10 cellular contexts compared by ENCODE assay signal in the genomic region with DNA sequence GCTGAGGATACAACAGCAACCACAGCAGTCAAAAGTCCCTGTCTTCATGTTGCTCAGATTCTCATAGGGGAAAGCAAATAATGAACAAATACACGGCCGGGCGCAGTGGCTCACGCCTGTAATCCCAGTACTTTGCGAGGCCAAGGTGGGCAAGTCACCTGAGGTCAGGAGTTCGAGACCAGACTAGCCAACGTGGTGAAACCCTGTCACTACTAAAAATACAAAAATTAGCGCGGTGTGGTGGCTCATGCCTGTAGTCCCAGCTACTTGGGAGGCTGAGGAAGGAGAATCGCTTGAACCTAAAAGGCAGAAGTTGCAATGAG. TPM values are rescaled to one million over a fixed set of nuclear protein-coding genes. Genes with fewer than 3 reads are reported as not detected.
DNase-seq lines count a peak whose midpoint lies in the region; ATAC-seq and TF ChIP-seq lines count a peak whose summit lies in the region.
"Not testable (repeated sequence)": the region's sequence is repeated elsewhere in the genome, so short reads cannot be mapped to it uniquely, and the experiment has no call there.
"Had no signal": no experiment of that assay in that cellular context is flagged by ENCODE, and none has a peak within 500 bp of the region (broad histone marks: within the 10 kb centered on the region; RNA-seq: fewer than 3 reads in every experiment).

No MANE protein-coding gene starts in this region.

- intact Hi-C loops in OCI-LY7 (cut with micrococcal nuclease; ENCODE audit: unreplicated experiment); mammary epithelial cell (cut with micrococcal nuclease); heart left ventricle (cut with DNase I): not testable (repeated sequence)
- intact Hi-C loops in naive thymus-derived CD4-positive, alpha-beta T cell (cut with micrococcal nuclease): loop anchor here (2.0 kb wide), 3 partner anchors 21 to 35 kb away; partner anchors contain the start of genes RSRP1 (in 1 of the 2) and SYF2 (in 1 of the 2)

- not testable (repeated sequence) for TF ChIP-seq POLR2A in heart left ventricle (IDR thresholded peaks at IDR 0.05)

- H3K4me3 ChIP-seq in GM12875 (ENCODE audit: low read depth, low read length) (peak overlapping the region; percentile 45), OCI-LY7 (ENCODE audit: low read depth, low read length, poor library complexity, severe bottlenecking) (peak overlapping the region; percentile 65), heart left ventricle (peak overlapping the region in 8 of 12 donors; percentile 45 to 85 (median 60)), smooth muscle cell (peak overlapping the region; percentile 51)
- H3K4me3 ChIP-seq in mammary epithelial cell (replicated peaks in 1 of 3; ENCODE audit: insufficient read depth in 1 of 3, low read depth in 2 of 3, low read length in 3 of 3): not testable (repeated sequence)
- H3K4me3 ChIP-seq in naive thymus-derived CD4-positive, alpha-beta T cell (ENCODE audit: low read length): peak overlapping the region; percentile 51

- CTCF ChIA-PET in OCI-LY7 (lab: Charles Lee; ENCODE audit: unreplicated experiment); activated CD8-positive, alpha-beta T cell treated with anti-CD3 and anti-CD28 coated beads, Interleukin-2, amount 10 ng/mL, durations not matched to agents 7 days and 5 days (lab: Charles Lee); mammary epithelial cell (lab: Charles Lee; ENCODE audit: low non-redundant PET); naive thymus-derived CD4-positive, alpha-beta T cell (lab: Charles Lee): not testable (repeated sequence)

- not testable (repeated sequence) for TF ChIP-seq CTCF in GM12875 (IDR thresholded peaks at IDR 0.05; ENCODE audit: borderline replicate concordance, insufficient read depth, low read depth, low read length); OCI-LY7 (conservative IDR thresholded peaks at IDR 0.05; ENCODE audit: low read length); mammary epithelial cell (conservative IDR thresholded peaks at IDR 0.05 in 1 of 2, IDR thresholded peaks at IDR 0.05 in 1 of 2; ENCODE audit: extremely low read depth in 1 of 2, insufficient read depth in 1 of 2, low read depth in 1 of 2, low read length in 2 of 2); heart left ventricle (IDR thresholded peaks at IDR 0.05); smooth muscle cell (IDR thresholded peaks at IDR 0.05; ENCODE audit: borderline replicate concordance, insufficient read depth, poor library complexity, severe bottlenecking)

- not testable (repeated sequence) for H3K36me3 Mint-ChIP-seq in activated CD8-positive, alpha-beta T cell treated with anti-CD3 and anti-CD28 coated beads, Interleukin-2, amount 10 ng/mL, durations not matched to agents 7 days and 5 days (ENCODE audit: low read depth); naive thymus-derived CD4-positive, alpha-beta T cell

- not testable (repeated sequence) for ATAC-seq in activated CD8-positive, alpha-beta T cell treated with anti-CD3 and anti-CD28 coated beads, Interleukin-2, amount 10 ng/mL, durations not matched to agents 7 days and 5 days; heart left ventricle; naive thymus-derived CD4-positive, alpha-beta T cell

- not testable (repeated sequence) for H3K9me3 Mint-ChIP-seq in activated CD8-positive, alpha-beta T cell treated with anti-CD3 and anti-CD28 coated beads, Interleukin-2, amount 10 ng/mL, durations not matched to agents 7 days and 5 days (ENCODE audit: insufficient read depth); naive thymus-derived CD4-positive, alpha-beta T cell

- H3K9ac ChIP-seq in mammary epithelial cell (ENCODE audit: insufficient read depth, low read length); smooth muscle cell (ENCODE audit: low read depth): not testable (repeated sequence)

- peak overlapping the region; percentile 58 for H3K27ac ChIP-seq in OCI-LY7 (ENCODE audit: low read depth, low read length, poor library complexity, severe bottlenecking)
- not testable (repeated sequence) for H3K27ac ChIP-seq in mammary epithelial cell (ENCODE audit: insufficient read depth, low read depth, low read length); naive thymus-derived CD4-positive, alpha-beta T cell (ENCODE audit: low read depth, low read length); smooth muscle cell (ENCODE audit: low read depth)
- H3K27ac ChIP-seq in heart left ventricle: peak overlapping the region in 6 of 12 donors; percentile 70 to 88 (median 82)

- H3K27me3 ChIP-seq in mammary epithelial cell (ENCODE audit: insufficient read depth, low read length); heart left ventricle; naive thymus-derived CD4-positive, alpha-beta T cell (ENCODE audit: control insufficient read depth in 2 of 2, insufficient read depth in 2 of 2, low read length in 2 of 2); smooth muscle cell (ENCODE audit: low read depth): not testable (repeated sequence)

- in situ Hi-C loops in mammary epithelial cell (cut with MboI; ENCODE audit: low sequenced_read_pairs in 2 of 2): not testable (repeated sequence)

- H3K36me3 ChIP-seq in OCI-LY7 (ENCODE audit: insufficient read depth, low read length); mammary epithelial cell (ENCODE audit: insufficient read depth, low read length); heart left ventricle; naive thymus-derived CD4-positive, alpha-beta T cell (ENCODE audit: control insufficient read depth in 2 of 3, insufficient read depth in 3 of 3, low read length in 3 of 3); smooth muscle cell (ENCODE audit: low read depth): not testable (repeated sequence)

- WGBS in mammary epithelial cell (ENCODE audit: low coverage, missing lambda C conversion rate): 100% methylated on average over 2 of the region's 10 CpGs
- 23 to 33% (median 27%) methylated on average over 9 to 10 of the region's 10 CpGs for WGBS in heart left ventricle, 4 donors
- WGBS in smooth muscle cell (ENCODE audit: low lambda C conversion rate): 47% methylated on average over 10 of the region's 10 CpGs

- not testable (repeated sequence) for H3K9me3 ChIP-seq in OCI-LY7 (ENCODE audit: low read length); mammary epithelial cell (replicated peaks; ENCODE audit: insufficient read depth, low read length); heart left ventricle; naive thymus-derived CD4-positive, alpha-beta T cell (ENCODE audit: control insufficient read depth in 2 of 3, low read length in 3 of 3); smooth muscle cell (replicated peaks; ENCODE audit: low read depth)

- H2AFZ ChIP-seq in OCI-LY7 (ENCODE audit: low read length) (peak overlapping the region; percentile 92; the same call in 1 of the 2 replicates), mammary epithelial cell (ENCODE audit: low read depth, low read length) (peak overlapping the region; percentile 74)
- not testable (repeated sequence) for H2AFZ ChIP-seq in smooth muscle cell (ENCODE audit: low read depth)

- not testable (repeated sequence) for H3K27me3 Mint-ChIP-seq in activated CD8-positive, alpha-beta T cell treated with anti-CD3 and anti-CD28 coated beads, Interleukin-2, amount 10 ng/mL, durations not matched to agents 7 days and 5 days (ENCODE audit: low read depth)
- peaks cover 0 to 13% (median 0%) of the 10 kb centered on the region in 5 donors for H3K27me3 Mint-ChIP-seq in naive thymus-derived CD4-positive, alpha-beta T cell

- H3K4me1 ChIP-seq in OCI-LY7 (ENCODE audit: insufficient read depth, low read length, poor library complexity, severe bottlenecking); mammary epithelial cell (ENCODE audit: insufficient read depth, low read length); naive thymus-derived CD4-positive, alpha-beta T cell (ENCODE audit: control insufficient read depth in 2 of 2, insufficient read depth in 2 of 2, low read length in 2 of 2); smooth muscle cell (ENCODE audit: low read depth): not testable (repeated sequence)
- H3K4me1 ChIP-seq in heart left ventricle: peaks cover 0 to 11% (median 0%) of the 10 kb centered on the region in 12 donors

- H3K79me2 ChIP-seq in OCI-LY7 (ENCODE audit: insufficient read depth, low read depth, low read length); mammary epithelial cell (ENCODE audit: insufficient read depth, low read length); smooth muscle cell (ENCODE audit: low read depth): not testable (repeated sequence)

- POLR2A ChIA-PET in OCI-LY7 (lab: Charles Lee): interaction anchor here (0.7 kb wide), 2 partner anchors 38 to 438 kb away, joined by 3 read pairs; no protein-coding TSS in a partner anchor
- POLR2A ChIA-PET in activated CD8-positive, alpha-beta T cell treated with anti-CD3 and anti-CD28 coated beads, Interleukin-2, amount 10 ng/mL, durations not matched to agents 7 days and 5 days (lab: Charles Lee): interaction anchor here (0.6 to 0.9 kb wide), 4 partner anchors 21 to 72 kb away, joined by 4 to 7 read pairs (median 5); partner anchors contain the start of genes RSRP1 and SYF2
- POLR2A ChIA-PET in naive thymus-derived CD4-positive, alpha-beta T cell (lab: Charles Lee): interaction anchor here (0.6 to 1.1 kb wide), 4 partner anchors 15 to 52 kb away, joined by 3 to 7 read pairs (median 4); partner anchors contain the start of genes RSRP1 and SYF2

- DNase-seq in OCI-LY7 (ENCODE audit: low spot score); activated CD8-positive, alpha-beta T cell treated with anti-CD3 and anti-CD28 coated beads, Interleukin-2, amount 10 ng/mL, durations not matched to agents 7 days and 5 days; mammary epithelial cell; heart left ventricle; naive thymus-derived CD4-positive, alpha-beta T cell; smooth muscle cell (lab: John Stamatoyannopoulos, UW; ENCODE audit: unreplicated experiment): not testable (repeated sequence)

- H4K20me1 ChIP-seq in OCI-LY7 (ENCODE audit: insufficient read depth, low read length); mammary epithelial cell (ENCODE audit: insufficient read depth, low read length); smooth muscle cell (ENCODE audit: low read depth): not testable (repeated sequence)

- peak overlapping the region; percentile 82 for H3K27ac Mint-ChIP-seq in activated CD8-positive, alpha-beta T cell treated with anti-CD3 and anti-CD28 coated beads, Interleukin-2, amount 10 ng/mL, durations not matched to agents 7 days and 5 days
- peak overlapping the region; percentile 84 to 98 (median 91) for H3K27ac Mint-ChIP-seq in naive thymus-derived CD4-positive, alpha-beta T cell

- H3K4me3 Mint-ChIP-seq in activated CD8-positive, alpha-beta T cell treated with anti-CD3 and anti-CD28 coated beads, Interleukin-2, amount 10 ng/mL, durations not matched to agents 7 days and 5 days: peak overlapping the region; percentile 83
- peak overlapping the region; percentile 78 to 93 (median 85) for H3K4me3 Mint-ChIP-seq in naive thymus-derived CD4-positive, alpha-beta T cell

- H3K4me1 Mint-ChIP-seq in activated CD8-positive, alpha-beta T cell treated with anti-CD3 and anti-CD28 coated beads, Interleukin-2, amount 10 ng/mL, durations not matched to agents 7 days and 5 days (ENCODE audit: low read depth): peaks cover 12% of the 10 kb centered on the region
- H3K4me1 Mint-ChIP-seq in naive thymus-derived CD4-positive, alpha-beta T cell: peaks cover 0 to 28% (median 15%) of the 10 kb centered on the region in 7 donors

- dilution Hi-C loops in mammary epithelial cell (cut with HindIII; ENCODE audit: low sequenced_read_pairs): not testable (repeated sequence)

- BruUV-seq in OCI-LY7 (replicated peaks; lab: Mats Ljungman, UMichigan); mammary epithelial cell (replicated peaks; lab: Mats Ljungman, UMichigan): not testable (repeated sequence)

- H3K4me2 ChIP-seq in OCI-LY7 (ENCODE audit: low read length) (peak overlapping the region; percentile 59; the same call in 1 of the 2 replicates), smooth muscle cell (peak overlapping the region; percentile 77)
- not testable (repeated sequence) for H3K4me2 ChIP-seq in mammary epithelial cell (ENCODE audit: insufficient read depth, low read depth, low read length)

- H3K9me2 ChIP-seq in OCI-LY7 (ENCODE audit: insufficient read depth, low read length): not testable (repeated sequence)

- not testable (repeated sequence) for H3F3A ChIP-seq in smooth muscle cell (ENCODE audit: low read depth)

RNA-seq across cellular contexts. Expression of gene RHD, which starts 4.2 kb away (rescaled TPM):
- not detected in 2 replicates for total RNA-seq in OCI-LY7 (2014; rRNA removed; shearing (Covaris generic))
- total RNA-seq in OCI-LY7 (2022) (not detected in 2 replicates), mammary epithelial cell (not detected), heart left ventricle (not detected), smooth muscle cell (not detected in 2 replicates)
- under 1 TPM in 1 of 2 experiments, not detected in 1; 0.10 TPM for total RNA-seq in activated CD8-positive, alpha-beta T cell treated with anti-CD3 and anti-CD28 coated beads, Interleukin-2, amount 10 ng/mL, durations not matched to agents 7 days and 5 days
- polyA plus RNA-seq in mammary epithelial cell (not detected), heart left ventricle (not detected), smooth muscle cell (0.12 TPM in 1 of 2 replicates, not detected in the other)
- not detected for polyA minus RNA-seq in mammary epithelial cell
- under 1 TPM in 2 of 5 experiments, not detected in 3; 0.27 TPM for total RNA-seq in naive thymus-derived CD4-positive, alpha-beta T cell
- under 1 TPM; 0.15 to 0.28 TPM for polyA plus RNA-seq in naive thymus-derived CD4-positive, alpha-beta T cell
- total RNA-seq: activated CD8-positive, alpha-beta memory T cell treated with anti-CD3 and anti-CD28 coated beads for 36 hours; mucosa of descending colon; T-helper 2 cell treated with Interferon-gamma antibody and Interleukin-4, amounts not matched to agents 100 ng/mL and 5 ng/mL, for 36 hours had no signal

RNA-seq across cellular contexts. Expression of gene RSRP1, which starts 20.9 kb away (rescaled TPM):
- total RNA-seq in OCI-LY7 (2014; rRNA removed; shearing (Covaris generic)): 141 and 147 TPM in 2 replicates
- total RNA-seq in OCI-LY7 (2022) (143 and 146 TPM in 2 replicates), mammary epithelial cell (10 to 100 TPM; 55.3 to 71.8 TPM), heart left ventricle (10 to 100 TPM; 14.4 to 51.4 (median 29.4) TPM), smooth muscle cell (83.7 and 93.6 TPM in 2 replicates)
- 100 to 1,000 TPM; 175 to 199 TPM for total RNA-seq in activated CD8-positive, alpha-beta T cell treated with anti-CD3 and anti-CD28 coated beads, Interleukin-2, amount 10 ng/mL, durations not matched to agents 7 days and 5 days
- polyA plus RNA-seq in mammary epithelial cell (18.8 TPM), heart left ventricle (100 to 1,000 TPM in 1 of 2 donors, 10 to 100 TPM in 1; 19.3 to 114 TPM), smooth muscle cell (32.3 and 48.8 TPM in 2 replicates)
- polyA minus RNA-seq in mammary epithelial cell: 23.3 TPM
- 100 to 1,000 TPM; 230 to 449 (median 425) TPM for total RNA-seq in naive thymus-derived CD4-positive, alpha-beta T cell
- 10 to 100 TPM; 52.9 to 63.6 TPM for polyA plus RNA-seq in naive thymus-derived CD4-positive, alpha-beta T cell

RNA-seq across cellular contexts. Expression of gene SYF2, which starts 35.8 kb away (rescaled TPM):
- total RNA-seq in OCI-LY7 (2014; rRNA removed; shearing (Covaris generic)): 29.9 and 32.9 TPM in 2 replicates
- total RNA-seq in OCI-LY7 (2022) (36.5 and 40.3 TPM in 2 replicates), mammary epithelial cell (10 to 100 TPM; 20.7 to 30.7 TPM), heart left ventricle (10 to 100 TPM; 25.0 to 41.3 (median 31.6) TPM), smooth muscle cell (57.2 and 61.1 TPM in 2 replicates)
- total RNA-seq in activated CD8-positive, alpha-beta T cell treated with anti-CD3 and anti-CD28 coated beads, Interleukin-2, amount 10 ng/mL, durations not matched to agents 7 days and 5 days: 10 to 100 TPM; 36.8 to 37.1 TPM
- polyA plus RNA-seq in mammary epithelial cell (11.9 TPM), heart left ventricle (10 to 100 TPM; 43.1 to 60.3 TPM), smooth muscle cell (28.1 and 33.9 TPM in 2 replicates)
- polyA minus RNA-seq in mammary epithelial cell: 2.1 TPM
- 10 to 100 TPM; 44.4 to 83.3 (median 59.4) TPM for total RNA-seq in naive thymus-derived CD4-positive, alpha-beta T cell
- 10 to 100 TPM; 77.7 to 82.9 TPM for polyA plus RNA-seq in naive thymus-derived CD4-positive, alpha-beta T cell
